ENCODE assay signal across 21 cellular contexts in genomic region chr18:34857310-34857709, GRCh38.
"Had no signal": no experiment of that assay in that cellular context is flagged by ENCODE, and none has a peak within 500 bp of the region (broad histone marks: within the 10 kb centered on the region; RNA-seq: fewer than 3 reads in every experiment).

No MANE protein-coding gene starts in this region.

- DNase-seq: activated CD4-positive, alpha-beta T cell treated with anti-CD3 and anti-CD28 coated beads for 1 hour; activated CD8-positive, alpha-beta memory T cell treated with anti-CD3 and anti-CD28 coated beads for 24 hours; activated CD8-positive, alpha-beta memory T cell treated with anti-CD3 and anti-CD28 coated beads, Interleukin-2, amount 50 U/mL, for 4 hours; activated naive CD4-positive, alpha-beta T cell treated with Interleukin-2 at 50 U/mL for 16 hours; activated T-cell treated with anti-CD3 and anti-CD28 coated beads, Interleukin-2, amount 50 U/mL, for 24 hours; amygdala; cerebellar nuclear complex; esophagus squamous epithelium; immature natural killer cell; left lung; naive thymus-derived CD8-positive, alpha-beta T cell; ovary; right cardiac atrium; stimulated activated CD4-positive, alpha-beta T cell treated with anti-CD3 and anti-CD28 coated beads, Interleukin-12 subunit alpha, Interleukin-12 subunit beta, amount 100 ng/mL, for 4 hours; stimulated activated CD4-positive, alpha-beta T cell treated with anti-CD3 and anti-CD28 coated beads, Interleukin-4, amount 100 ng/mL, for 4 hours; stimulated activated naive CD8-positive, alpha-beta T cell treated with anti-CD3 and anti-CD28 coated beads, Interleukin-15, Interleukin-2, amounts not matched to agents 100 U/mL and 50 U/mL, for 24 hours; thyroid gland; upper lobe of right lung had no signal

- H3K27ac ChIP-seq: coronary artery, esophagus squamous epithelium, hepatocyte, left lung, ovary, prostate gland, thyroid gland, upper lobe of right lung had no signal

- H3K27me3 ChIP-seq: esophagus squamous epithelium, hepatocyte, left lung, ovary, thyroid gland, upper lobe of right lung had no signal

- H3K36me3 ChIP-seq: left lung, ovary, prostate gland, upper lobe of right lung had no signal

- H3K4me1 ChIP-seq: esophagus squamous epithelium, left lung, prostate gland, thyroid gland, upper lobe of right lung had no signal

- H3K4me3 Mint-ChIP-seq: activated T-cell treated with anti-CD3 and anti-CD28 coated beads, Interleukin-2, amount 50 U/mL, for 24 hours; immature natural killer cell; naive thymus-derived CD8-positive, alpha-beta T cell had no signal

- H3K36me3 Mint-ChIP-seq: immature natural killer cell; naive thymus-derived CD8-positive, alpha-beta T cell had no signal

- H3K9me3 Mint-ChIP-seq: activated T-cell treated with anti-CD3 and anti-CD28 coated beads, Interleukin-2, amount 50 U/mL, for 24 hours; immature natural killer cell; naive thymus-derived CD8-positive, alpha-beta T cell had no signal

- H3K9me3 ChIP-seq: esophagus squamous epithelium, left lung, ovary, prostate gland, thyroid gland, upper lobe of right lung had no signal

- ATAC-seq: left lung; naive thymus-derived CD8-positive, alpha-beta T cell; right cardiac atrium; stimulated activated naive CD8-positive, alpha-beta T cell treated with anti-CD3 and anti-CD28 coated beads, Interleukin-15, Interleukin-2, amounts not matched to agents 100 U/mL and 50 U/mL, for 24 hours; upper lobe of right lung had no signal

- H3K27ac Mint-ChIP-seq: activated T-cell treated with anti-CD3 and anti-CD28 coated beads, Interleukin-2, amount 50 U/mL, for 24 hours; immature natural killer cell had no signal

- H3K4me3 ChIP-seq: coronary artery, esophagus squamous epithelium, hepatocyte, left lung, ovary, prostate gland, thyroid gland, upper lobe of right lung had no signal
